ENCODE assay signal across 1 cellular context in genomic region chr11:61516675-61517516, GRCh38.
TF ChIP-seq lines count a peak whose summit lies in the region.

No MANE protein-coding gene starts in this region.

TF ChIP-seq in IMR-90, 13 proteins besides CTCF, POLR2A, EP300 and RAD21 (continued from another document):
- TF ChIP-seq SMC3 (IDR thresholded peaks at IDR 0.05; ENCODE audit: low read depth, low read length) = peak; percentile 75
